10 cellular contexts compared by ENCODE assay signal in genomic region chr3:173092038-173092437, GRCh38. TPM values are rescaled to one million over a fixed set of nuclear protein-coding genes. Genes with fewer than 3 reads are reported as not detected.
"Had no signal": no experiment of that assay in that cellular context is flagged by ENCODE, and none has a peak within 500 bp of the region (broad histone marks: within the 10 kb centered on the region; RNA-seq: fewer than 3 reads in every experiment).

No MANE protein-coding gene starts in this region.

- H3K27ac ChIP-seq: HL-60 had no signal

- FAIRE-seq: HepG2, HTR-8/SVneo, K562 had no signal

- ATAC-seq: HepG2, K562 had no signal

- DNase-seq: IMR-90, KBM-7, KG1 had no signal

- H3K4me3 ChIP-seq: K562 had no signal

RNA-seq across cellular contexts. Expression of gene SPATA16, which starts 49.0 kb away (rescaled TPM):
- total RNA-seq: HepG2, HT-29, HT1080, IMR-90, K562 had no signal
- polyA plus RNA-seq: HepG2, IgD-negative memory B cell, IMR-90, K562 had no signal
